ENCODE assay signal across 6 cellular contexts in genomic region chr10:125249948-125250347, GRCh38.
"Had no signal": no experiment of that assay in that cellular context is flagged by ENCODE, and none has a peak within 500 bp of the region (broad histone marks: within the 10 kb centered on the region; RNA-seq: fewer than 3 reads in every experiment).

No MANE protein-coding gene starts in this region.

- H3K4me3 Mint-ChIP-seq: IgD-negative memory B cell had no signal

- H3K27ac Mint-ChIP-seq: IgD-negative memory B cell had no signal

- H3K36me3 Mint-ChIP-seq: IgD-negative memory B cell had no signal

- H3K4me3 ChIP-seq: K562 had no signal

- FAIRE-seq: HepG2, HTR-8/SVneo, K562 had no signal

- H3K4me1 Mint-ChIP-seq: IgD-negative memory B cell had no signal

- DNase-seq: IMR-90, KBM-7 had no signal
